In the genomic region with DNA sequence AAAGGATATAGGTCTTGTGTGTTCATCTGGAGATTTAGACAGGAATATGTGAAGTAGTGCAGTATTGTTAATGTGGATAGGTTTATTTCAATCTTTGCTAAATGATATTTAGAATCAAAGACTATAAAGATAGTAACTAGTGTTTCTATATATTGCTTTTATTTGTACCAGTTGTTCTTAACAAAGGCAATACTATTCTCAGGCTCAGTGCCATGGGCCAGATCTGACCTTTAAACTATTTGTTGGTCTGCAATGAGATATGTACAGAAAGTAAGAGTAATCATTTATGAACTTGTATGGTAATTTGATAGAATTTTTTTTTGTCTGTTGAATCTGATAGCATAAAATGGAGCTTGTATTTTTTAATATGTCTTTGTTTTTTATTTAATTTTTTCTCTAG, we compare ENCODE assay signal across 24 cellular contexts.
"Had no signal": no experiment of that assay in that cellular context is flagged by ENCODE, and none has a peak within 500 bp of the region (broad histone marks: within the 10 kb centered on the region; RNA-seq: fewer than 3 reads in every experiment).

No MANE protein-coding gene starts in this region.

- H3K27me3 ChIP-seq: colonic mucosa, dorsolateral prefrontal cortex, esophagus muscularis mucosa, esophagus squamous epithelium, foreskin keratinocyte, gastrocnemius medialis, gastroesophageal sphincter, heart left ventricle, heart right ventricle had no signal

- H3K36me3 ChIP-seq: colonic mucosa, esophagus muscularis mucosa, esophagus squamous epithelium, gastrocnemius medialis, gastroesophageal sphincter, heart left ventricle, heart right ventricle had no signal

- DNase-seq: colonic mucosa; cortex of kidney; dermis blood vessel endothelial cell; dorsolateral prefrontal cortex; effector CD4-positive, alpha-beta T cell; effector CD8-positive, alpha-beta T cell; effector memory CD4-positive, alpha-beta T cell; effector memory CD8-positive, alpha-beta T cell; endodermal cell; erythroblast; esophagus squamous epithelium; foreskin fibroblast; foreskin keratinocyte; gastrocnemius medialis; glutamatergic neuron; head of caudate nucleus; heart left ventricle; heart right ventricle had no signal

- H3K27me3 Mint-ChIP-seq: dendritic cell treated with granulocyte-macrophage colony-stimulating factor and Interleukin-4, amounts not matched to agents 40 ng/mL and 50 ng/mL, for 4 days; effector memory CD8-positive, alpha-beta T cell had no signal

- H3K4me1 ChIP-seq: colonic mucosa, esophagus muscularis mucosa, esophagus squamous epithelium, foreskin keratinocyte, gastrocnemius medialis, gastroesophageal sphincter, heart left ventricle, heart right ventricle had no signal

- ATAC-seq: effector memory CD8-positive, alpha-beta T cell; esophagus mucosa; foreskin keratinocyte; gastrocnemius medialis; gastroesophageal sphincter; heart left ventricle; heart right ventricle had no signal

- H3K27ac ChIP-seq: colonic mucosa, coronary artery, dorsolateral prefrontal cortex, epithelial cell of prostate, esophagus muscularis mucosa, esophagus squamous epithelium, foreskin keratinocyte, gastrocnemius medialis, gastroesophageal sphincter, heart left ventricle, heart right ventricle had no signal

- H3K9me3 ChIP-seq: colonic mucosa, esophagus muscularis mucosa, esophagus squamous epithelium, gastrocnemius medialis, gastroesophageal sphincter had no signal

- H3K4me3 Mint-ChIP-seq: dendritic cell treated with granulocyte-macrophage colony-stimulating factor and Interleukin-4, amounts not matched to agents 40 ng/mL and 50 ng/mL, for 4 days; effector memory CD8-positive, alpha-beta T cell; endodermal cell had no signal

- H3K4me3 ChIP-seq: colonic mucosa, coronary artery, dorsolateral prefrontal cortex, esophagus muscularis mucosa, esophagus squamous epithelium, gastrocnemius medialis, gastroesophageal sphincter, heart left ventricle, heart right ventricle had no signal

- H3K27ac Mint-ChIP-seq: dendritic cell treated with granulocyte-macrophage colony-stimulating factor and Interleukin-4, amounts not matched to agents 40 ng/mL and 50 ng/mL, for 4 days; effector memory CD8-positive, alpha-beta T cell; endodermal cell had no signal

- H3K9me3 Mint-ChIP-seq: dendritic cell treated with granulocyte-macrophage colony-stimulating factor and Interleukin-4, amounts not matched to agents 40 ng/mL and 50 ng/mL, for 4 days; effector memory CD8-positive, alpha-beta T cell; endodermal cell had no signal
